ENCODE assay signal across 15 cellular contexts in the genomic region with DNA sequence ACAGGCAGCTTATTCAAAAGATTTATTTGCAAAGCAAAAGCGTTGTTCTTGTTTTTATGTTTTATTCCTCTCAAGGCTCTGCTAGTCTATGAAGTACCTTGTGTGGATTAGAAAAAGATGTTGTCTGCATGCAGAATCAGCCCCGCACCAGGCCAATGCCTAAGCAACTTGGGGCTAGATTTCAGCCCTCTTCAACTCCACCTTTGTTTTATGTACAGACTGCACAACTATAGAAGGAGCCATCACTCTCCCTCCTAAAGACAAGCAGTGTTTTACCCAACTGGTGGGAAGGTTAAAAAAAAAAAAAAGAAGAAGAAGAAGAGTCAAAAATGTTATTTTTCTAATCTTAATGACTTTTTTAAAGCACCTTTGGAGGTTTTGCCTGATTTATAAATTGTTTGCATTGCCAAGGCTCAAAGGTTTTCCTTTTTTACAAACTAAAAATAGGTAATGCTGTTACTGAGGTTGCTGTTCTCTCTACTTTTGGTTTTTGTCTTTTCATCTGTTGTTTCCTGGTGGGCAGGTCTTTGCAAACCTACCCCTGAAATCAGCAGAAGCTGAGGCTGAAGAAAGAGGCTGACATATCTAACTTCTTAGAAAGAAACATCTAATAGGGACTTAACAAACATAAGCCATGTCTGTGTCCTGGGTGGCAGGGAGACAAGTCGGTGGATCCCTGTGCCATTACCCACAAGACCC.
"Had no signal": no experiment of that assay in that cellular context is flagged by ENCODE, and none has a peak within 500 bp of the region (broad histone marks: within the 10 kb centered on the region; RNA-seq: fewer than 3 reads in every experiment).

No MANE protein-coding gene starts in this region.

- H3K9me3 Mint-ChIP-seq: activated B cell treated with CpG ODN at 0.5 μM for 24 hours; activated T-cell treated with anti-CD3 and anti-CD28 coated beads, Interleukin-2, amount 50 U/mL, for 4 hours; central memory CD8-positive, alpha-beta T cell; dendritic cell treated with granulocyte-macrophage colony-stimulating factor and Interleukin-4, amounts not matched to agents 40 ng/mL and 50 ng/mL, for 4 days; nephron; stimulated activated naive CD8-positive, alpha-beta T cell treated with anti-CD3 and anti-CD28 coated beads, Interleukin-15, Interleukin-2, amounts not matched to agents 100 ng/mL and 50 ng/mL, for 24 hours had no signal

- H2AFZ ChIP-seq: hepatocyte had no signal

- H3K27ac ChIP-seq: hepatocyte, sigmoid colon, testis, upper lobe of right lung had no signal

- H3K27ac Mint-ChIP-seq: activated B cell treated with CpG ODN at 0.5 μM for 24 hours; dendritic cell treated with granulocyte-macrophage colony-stimulating factor and Interleukin-4, amounts not matched to agents 40 ng/mL and 50 ng/mL, for 4 days; nephron; stimulated activated naive CD8-positive, alpha-beta T cell treated with anti-CD3 and anti-CD28 coated beads, Interleukin-15, Interleukin-2, amounts not matched to agents 100 ng/mL and 50 ng/mL, for 24 hours; T-helper 17 cell had no signal

- ATAC-seq: activated T-cell treated with anti-CD3 and anti-CD28 coated beads, Interleukin-2, amount 50 U/mL, for 4 hours; left ventricle myocardium superior; T-helper 17 cell; upper lobe of right lung had no signal

- DNase-seq: activated B cell treated with CpG ODN at 0.5 μM for 24 hours; activated CD4-positive, alpha-beta T cell treated with anti-CD3 and anti-CD28 coated beads, Interleukin-2, amount 50 U/mL, for 1 hour; activated gamma-delta T cell; activated T-cell treated with anti-CD3 and anti-CD28 coated beads, Interleukin-2, amount 50 U/mL, for 4 hours; left ventricle myocardium superior; sigmoid colon; stimulated activated CD4-positive, alpha-beta T cell treated with anti-CD3 and anti-CD28 coated beads, Interleukin-2, amount 100 ng/mL, for 24 hours; T-helper 17 cell; testis; upper lobe of right lung had no signal

- H3K27me3 Mint-ChIP-seq: activated B cell treated with CpG ODN at 0.5 μM for 24 hours; dendritic cell treated with granulocyte-macrophage colony-stimulating factor and Interleukin-4, amounts not matched to agents 40 ng/mL and 50 ng/mL, for 4 days; stimulated activated naive CD8-positive, alpha-beta T cell treated with anti-CD3 and anti-CD28 coated beads, Interleukin-15, Interleukin-2, amounts not matched to agents 100 ng/mL and 50 ng/mL, for 24 hours had no signal

- H3K4me3 Mint-ChIP-seq: activated B cell treated with CpG ODN at 0.5 μM for 24 hours; activated T-cell treated with anti-CD3 and anti-CD28 coated beads, Interleukin-2, amount 50 U/mL, for 4 hours; central memory CD8-positive, alpha-beta T cell; dendritic cell treated with granulocyte-macrophage colony-stimulating factor and Interleukin-4, amounts not matched to agents 40 ng/mL and 50 ng/mL, for 4 days; nephron; stimulated activated naive CD8-positive, alpha-beta T cell treated with anti-CD3 and anti-CD28 coated beads, Interleukin-15, Interleukin-2, amounts not matched to agents 100 ng/mL and 50 ng/mL, for 24 hours; T-helper 17 cell had no signal

- H3K9me3 ChIP-seq: sigmoid colon, testis, upper lobe of right lung had no signal

- H3K36me3 ChIP-seq: sigmoid colon, upper lobe of right lung had no signal

- H3K4me1 ChIP-seq: sigmoid colon, testis, upper lobe of right lung had no signal

- H3K27me3 ChIP-seq: hepatocyte, sigmoid colon, testis, upper lobe of right lung had no signal

- H3K4me2 ChIP-seq: hepatocyte had no signal

- H3K4me1 Mint-ChIP-seq: activated B cell treated with CpG ODN at 0.5 μM for 24 hours; central memory CD8-positive, alpha-beta T cell; nephron; T-helper 17 cell had no signal

- H3K4me3 ChIP-seq: hepatocyte, sigmoid colon, testis, upper lobe of right lung had no signal

- H3K79me2 ChIP-seq: hepatocyte had no signal
